ENCODE assay signal across 32 cellular contexts in the genomic region with DNA sequence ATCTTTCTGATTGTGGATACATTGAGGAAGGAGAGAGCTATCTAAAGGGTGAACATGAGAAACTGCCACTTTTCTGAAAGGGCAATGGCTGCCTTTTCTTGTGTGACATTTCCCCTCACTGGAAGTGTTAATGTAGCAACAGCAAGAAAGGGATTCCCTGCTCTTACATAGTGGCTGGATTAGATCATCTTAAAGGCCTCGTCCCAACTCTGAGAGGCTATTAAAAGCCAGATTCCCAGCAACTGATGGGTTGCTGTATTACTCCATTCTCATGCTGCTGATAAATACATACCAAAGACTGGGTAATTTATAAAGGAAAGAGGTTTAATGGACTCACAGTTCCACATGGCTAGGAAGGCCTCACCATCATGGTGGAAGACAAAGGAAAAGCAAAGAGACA. TPM values are rescaled to one million over a fixed set of nuclear protein-coding genes. Genes with fewer than 3 reads are reported as not detected.
"Had no signal": no experiment of that assay in that cellular context is flagged by ENCODE, and none has a peak within 500 bp of the region (broad histone marks: within the 10 kb centered on the region; RNA-seq: fewer than 3 reads in every experiment).

No MANE protein-coding gene starts in this region.

- H3K9me3 ChIP-seq: esophagus muscularis mucosa, lower lobe of right lung, neutrophil, pancreas, psoas muscle, tibial artery had no signal

- H3K4me3 ChIP-seq: coronary artery, esophagus muscularis mucosa, hepatocyte, lower lobe of right lung, pancreas, psoas muscle, skin epidermis, tibial artery had no signal

- H3K4me1 ChIP-seq: esophagus muscularis mucosa, lower lobe of right lung, pancreas, psoas muscle, tibial artery had no signal

- H3K27me3 ChIP-seq: esophagus muscularis mucosa, hepatocyte, pancreas, tibial artery had no signal

- H3K4me2 ChIP-seq: hepatocyte had no signal

- H2AFZ ChIP-seq: hepatocyte had no signal

- ATAC-seq: left lobe of liver; lower lobe of right lung; naive thymus-derived CD8-positive, alpha-beta T cell; pancreas; psoas muscle; right cardiac atrium; stimulated activated effector memory CD8-positive, alpha-beta T cell treated with anti-CD3 and anti-CD28 coated beads, Interleukin-12 subunit alpha, Interleukin-12 subunit beta, amount 100 ng/mL, for 72 hours; stimulated activated naive CD8-positive, alpha-beta T cell treated with anti-CD3 and anti-CD28 coated beads, Interleukin-15, amount 100 ng/mL, for 72 hours; T-cell had no signal

- H3K36me3 ChIP-seq: esophagus muscularis mucosa, lower lobe of right lung, neutrophil, pancreas, tibial artery had no signal

- H3K27ac ChIP-seq: coronary artery, esophagus muscularis mucosa, hepatocyte, lower lobe of right lung, neutrophil, pancreas, psoas muscle, skin epidermis, tibial artery had no signal

- DNase-seq: activated CD4-positive, alpha-beta T cell treated with anti-CD3 and anti-CD28 coated beads for 4 hours; activated CD4-positive, alpha-beta T cell treated with anti-CD3 and anti-CD28 coated beads, Interleukin-2, amount 50 U/mL, for 48 hours; activated CD4-positive, CD25-positive, alpha-beta regulatory T cell; activated CD8-positive, alpha-beta memory T cell treated with anti-CD3 and anti-CD28 coated beads, Interleukin-2, amount 50 U/mL, for 48 hours; activated naive CD4-positive, alpha-beta T cell treated with Interleukin-2 at 50 U/mL for 16 hours; activated naive CD8-positive, alpha-beta T cell treated with anti-CD3 and anti-CD28 coated beads, Interleukin-2, amount 10 ng/mL, durations not matched to agents 7 days and 5 days; activated T-cell treated with anti-CD3 and anti-CD28 coated beads, Interleukin-2, amount 50 U/mL, for 48 hours; amniotic stem cell; cerebellar nuclear complex; foreskin melanocyte; immature natural killer cell; lower lobe of right lung; naive thymus-derived CD8-positive, alpha-beta T cell; pancreas; psoas muscle; right cardiac atrium; stimulated activated CD4-positive, alpha-beta T cell treated with anti-CD3 and anti-CD28 coated beads, Interleukin-2, amount 100 ng/mL, for 24 hours; stimulated activated naive CD8-positive, alpha-beta T cell treated with anti-CD3 and anti-CD28 coated beads, Interleukin-15, amount 100 ng/mL, for 72 hours; T-cell; T-helper 9 cell; tibial artery had no signal

RNA-seq across cellular contexts. Expression of a gene that starts 33.7 kb away (rescaled TPM):
- total RNA-seq: activated CD8-positive, alpha-beta memory T cell treated with anti-CD3 and anti-CD28 coated beads for 36 hours; activated naive CD8-positive, alpha-beta T cell treated with anti-CD3 and anti-CD28 coated beads, Interleukin-2, amount 10 ng/mL, durations not matched to agents 7 days and 5 days; esophagus muscularis mucosa; hepatocyte; kidney epithelial cell; left lobe of liver; naive thymus-derived CD8-positive, alpha-beta T cell; pancreas; psoas muscle; right cardiac atrium; T-cell; urinary bladder had no signal
- polyA plus RNA-seq: hepatocyte; immature natural killer cell; naive thymus-derived CD8-positive, alpha-beta T cell; psoas muscle; urinary bladder had no signal

RNA-seq across cellular contexts. Expression of a gene that starts 41.9 kb away (rescaled TPM):
- total RNA-seq: activated CD8-positive, alpha-beta memory T cell treated with anti-CD3 and anti-CD28 coated beads for 36 hours; activated naive CD8-positive, alpha-beta T cell treated with anti-CD3 and anti-CD28 coated beads, Interleukin-2, amount 10 ng/mL, durations not matched to agents 7 days and 5 days; bronchial epithelial cell; esophagus muscularis mucosa; hepatocyte; kidney epithelial cell; left lobe of liver; lower lobe of right lung; naive thymus-derived CD8-positive, alpha-beta T cell; pancreas; psoas muscle; right cardiac atrium; T-cell; urinary bladder had no signal
- polyA plus RNA-seq: hepatocyte; immature natural killer cell; naive thymus-derived CD8-positive, alpha-beta T cell; pancreas; psoas muscle; right cardiac atrium; urinary bladder had no signal
